Comparison of ENCODE assay signal across 17 cellular contexts in genomic region chr20:61736751-61737310, GRCh38.
DNase-seq lines count a peak whose midpoint lies in the region; ATAC-seq and TF ChIP-seq lines count a peak whose summit lies in the region.
"Had no signal": no experiment of that assay in that cellular context is flagged by ENCODE, and none has a peak within 500 bp of the region (broad histone marks: within the 10 kb centered on the region; RNA-seq: fewer than 3 reads in every experiment).

No MANE protein-coding gene starts in this region.

- no peak overlapping the region for H4K91ac ChIP-seq in neuronal stem cell (ENCODE audit: low read depth, low read length, poor library complexity)

- H3K27me3 ChIP-seq in neuronal stem cell (ENCODE audit: control insufficient read depth in 3 of 3, insufficient read depth in 3 of 3, low read depth in 1 of 3, low read length in 3 of 3), result no peaks in the 10 kb centered on the region
- no peaks in the 10 kb centered on the region for H3K27me3 ChIP-seq in aorta (ENCODE audit: control insufficient read depth in 1 of 2, insufficient read depth in 2 of 2, low read length in 1 of 2)
- no peaks in the 10 kb centered on the region for H3K27me3 ChIP-seq in body of pancreas
- H3K27me3 ChIP-seq in ascending aorta, result no peaks in the 10 kb centered on the region
- H3K27me3 ChIP-seq: BE2C had no signal

- no peak overlapping the region for H2BK12ac ChIP-seq in neuronal stem cell (ENCODE audit: low read length)

- H3K36me3 Mint-ChIP-seq in CD14-positive monocyte (no peaks in the 10 kb centered on the region), chondrocyte (ENCODE audit: low read depth) (no peaks in the 10 kb centered on the region)
- H3K36me3 Mint-ChIP-seq: CD8-positive, alpha-beta T cell had no signal

- H3K9me3 Mint-ChIP-seq in CD14-positive monocyte (peaks cover 0 to 77% (median 43%) of the 10 kb centered on the region in 7 donors), chondrocyte (ENCODE audit: low read depth) (no peaks in the 10 kb centered on the region)
- H3K9me3 Mint-ChIP-seq: CD8-positive, alpha-beta T cell; H9; IgD-negative memory B cell had no signal

- H2BK120ac ChIP-seq in neuronal stem cell (ENCODE audit: low read depth, low read length), result no peak overlapping the region

- no peak overlapping the region for H3K18ac ChIP-seq in neuronal stem cell (ENCODE audit: low read length)

- H3K27ac ChIP-seq in neuronal stem cell (replicated peaks; ENCODE audit: low read length) (no peak overlapping the region), aorta (ENCODE audit: low read depth in 1 of 2, low read length in 2 of 2) (no peak overlapping the region), body of pancreas (no peak overlapping the region), ascending aorta (no peak overlapping the region)

- WGBS in neuronal stem cell (ENCODE audit: extremely low coverage in 2 of 2, insufficient read length in 2 of 2, insufficient replicate concordance in 1 of 2), 2 donors, result no CpG with 5 or more reads among the region's 14 CpGs
- WGBS in aorta, 2 donors, result 65 to 72% methylated on average over 14 of the region's 14 CpGs
- WGBS in body of pancreas, 2 donors, result 72 to 73% methylated on average over 9 to 14 of the region's 14 CpGs

- no peak overlapping the region for H4K8ac ChIP-seq in neuronal stem cell (ENCODE audit: low read depth, low read length)

- ATAC-seq in aorta (ENCODE audit: low FRiP score), result no peak
- no peak for ATAC-seq in body of pancreas
- ATAC-seq: CD8-positive, alpha-beta T cell; HepG2 had no signal

- H3K4ac ChIP-seq in neuronal stem cell (ENCODE audit: low read length), result no peak overlapping the region

- H2AK5ac ChIP-seq in neuronal stem cell (ENCODE audit: low read depth, low read length), result peak overlapping the region; percentile 60

- TF ChIP-seq CTCF in CD14-positive monocyte (IDR thresholded peaks at IDR 0.05) (no peak), chondrocyte (IDR thresholded peaks at IDR 0.05) (no peak), body of pancreas (IDR thresholded peaks at IDR 0.05) (no peak), ascending aorta (IDR thresholded peaks at IDR 0.05) (no peak)

- H3K36me3 ChIP-seq in neuronal stem cell (replicated peaks in 1 of 2; ENCODE audit: control insufficient read depth in 2 of 2, insufficient read depth in 2 of 2, low read length in 2 of 2) (no peaks in the 10 kb centered on the region), aorta (ENCODE audit: control insufficient read depth in 1 of 2, insufficient read depth in 2 of 2, low read length in 1 of 2) (no peaks in the 10 kb centered on the region), body of pancreas (replicated peaks in 1 of 2; ENCODE audit: insufficient read depth in 1 of 2, low read depth in 2 of 2) (no peaks in the 10 kb centered on the region), ascending aorta (no peaks in the 10 kb centered on the region)
- H3K36me3 ChIP-seq: BE2C had no signal

- intact Hi-C loops in CD14-positive monocyte (cut with micrococcal nuclease), result no loop called here
- intact Hi-C loops in aorta (cut with DNase I), result no loop called here
- intact Hi-C loops in body of pancreas (cut with DNase I), result no loop called here
- intact Hi-C loops in ascending aorta (cut with DNase I), result no loop called here

- H3K9me3 ChIP-seq in neuronal stem cell (replicated peaks in 1 of 2; ENCODE audit: control insufficient read depth in 2 of 2, insufficient read depth in 1 of 2, low read depth in 1 of 2, low read length in 2 of 2) (peaks cover 0 to 2% of the 10 kb centered on the region in 2 donors), aorta (ENCODE audit: control insufficient read depth, low read length) (no peaks in the 10 kb centered on the region), body of pancreas (no peaks in the 10 kb centered on the region), ascending aorta (no peaks in the 10 kb centered on the region)
- H3K9me3 ChIP-seq: BE2C had no signal

- no peak overlapping the region for H3K23ac ChIP-seq in neuronal stem cell (ENCODE audit: low read depth, low read length, poor library complexity)

- H3K4me1 ChIP-seq in neuronal stem cell (ENCODE audit: control insufficient read depth in 2 of 2, insufficient read depth in 1 of 2, low read depth in 1 of 2, low read length in 2 of 2) (peaks cover 13 to 16% of the 10 kb centered on the region in 2 donors), aorta (ENCODE audit: control insufficient read depth in 1 of 2, insufficient read depth in 2 of 2, low read length in 2 of 2) (no peaks in the 10 kb centered on the region), body of pancreas (no peaks in the 10 kb centered on the region), ascending aorta (no peaks in the 10 kb centered on the region)
- H3K4me1 ChIP-seq: BE2C had no signal

- no peak overlapping the region for H3K4me2 ChIP-seq in neuronal stem cell (ENCODE audit: insufficient read depth, low read length, poor library complexity, severe bottlenecking)

- H3K4me3 ChIP-seq in neuronal stem cell (ENCODE audit: low read length in 2 of 2), result no peak overlapping the region
- no peak overlapping the region for H3K4me3 ChIP-seq in aorta (ENCODE audit: low read length in 2 of 2)
- H3K4me3 ChIP-seq in body of pancreas, result no peak overlapping the region
- H3K4me3 ChIP-seq in ascending aorta, result no peak overlapping the region

- no peak overlapping the region for H3K27ac Mint-ChIP-seq in CD14-positive monocyte
- no peak overlapping the region for H3K27ac Mint-ChIP-seq in chondrocyte (ENCODE audit: unreplicated experiment)
- H3K27ac Mint-ChIP-seq: CD8-positive, alpha-beta T cell; IgD-negative memory B cell had no signal

- no peaks in the 10 kb centered on the region for H3K4me1 Mint-ChIP-seq in CD14-positive monocyte
- no peaks in the 10 kb centered on the region for H3K4me1 Mint-ChIP-seq in chondrocyte (ENCODE audit: low read depth)
- H3K4me1 Mint-ChIP-seq: H9 had no signal

- peaks cover 4 to 8% (median 5%) of the 10 kb centered on the region in 3 donors for H3K27me3 Mint-ChIP-seq in CD14-positive monocyte (ENCODE audit: low read depth in 3 of 3)
- peaks cover 30% of the 10 kb centered on the region for H3K27me3 Mint-ChIP-seq in chondrocyte (ENCODE audit: low read depth)

- H3K4me3 Mint-ChIP-seq in CD14-positive monocyte, result no peak overlapping the region
- no peak overlapping the region for H3K4me3 Mint-ChIP-seq in chondrocyte (ENCODE audit: unreplicated experiment)
- H3K4me3 Mint-ChIP-seq: CD8-positive, alpha-beta T cell; H9; IgD-negative memory B cell had no signal

- no peak overlapping the region for H3K9ac ChIP-seq in neuronal stem cell (ENCODE audit: low read depth, low read length, poor library complexity)

- H2BK15ac ChIP-seq in neuronal stem cell (ENCODE audit: low read length), result peak overlapping the region; percentile 17

- no peaks in the 10 kb centered on the region for H3K79me1 ChIP-seq in neuronal stem cell (ENCODE audit: low read depth, low read length)

- H2BK5ac ChIP-seq in neuronal stem cell (ENCODE audit: low read length), result no peak overlapping the region

- no peak for TF ChIP-seq POLR2A in body of pancreas (IDR thresholded peaks at IDR 0.05)

- no peak overlapping the region for H3K14ac ChIP-seq in neuronal stem cell (ENCODE audit: low read length)

- H2AFZ ChIP-seq in neuronal stem cell (ENCODE audit: low read length), result no peak overlapping the region

- DNase-seq in CD14-positive monocyte (ENCODE audit: low spot score) (peak; percentile 27), chondrocyte (ENCODE audit: low spot score) (peak; percentile 79), neuronal stem cell (ENCODE audit: low spot score) (no peak), aorta (peak; percentile 35 to 61), body of pancreas (no peak), ascending aorta (ENCODE audit: low spot score in 2 of 2) (no peak), NCI-H82 (lab: John Stamatoyannopoulos, UW) (no peak)
- DNase-seq: ACHN; BE2C; Calu3; CD8-positive, alpha-beta T cell; DMS79 treated with DMSO at 0.1 percent for 48 hours; GF-D8; GOT3; H9 had no signal

Comparison
In these comparisons a context has a peak if more than half of its experiments do, and no peak if none do; other contexts are left out.
1. DNase-seq: peak in CD14-positive monocyte (single experiment), chondrocyte (single experiment) and aorta (2 of 2); none in neuronal stem cell (single experiment), body of pancreas (0 of 4), ascending aorta (0 of 2) and NCI-H82 (single experiment).